Comparison of ENCODE assay signal across 8 cellular contexts in genomic region chr6:118709859-118710350, GRCh38. TPM values are rescaled to one million over a fixed set of nuclear protein-coding genes. Genes with fewer than 3 reads are reported as not detected.
DNase-seq lines count a peak whose midpoint lies in the region; ATAC-seq, FAIRE-seq and TF ChIP-seq lines count a peak whose summit lies in the region.

No MANE protein-coding gene starts in this region.

- no peak for TF ChIP-seq POLR2A in stomach (IDR thresholded peaks at IDR 0.05)

- intact Hi-C loops in Calu3 (cut with micrococcal nuclease; ENCODE audit: unreplicated experiment) (loop anchor here (5.0 kb wide), 1 partner anchor 58 kb away; the partner anchor contains the start of gene CEP85L), colonic mucosa (cut with DNase I) (no loop called here), stomach (cut with DNase I; ENCODE audit: low total_unique reads) (no loop called here)

- H3K4me1 Mint-ChIP-seq in Calu3 (ENCODE audit: low read depth, unreplicated experiment) (peaks cover 34% of the 10 kb centered on the region), naive B cell (peaks cover 56 to 68% (median 64%) of the 10 kb centered on the region in 3 donors)

- peak overlapping the region; percentile 78 for H3K4me3 Mint-ChIP-seq in Calu3 (ENCODE audit: low read depth, unreplicated experiment)
- H3K4me3 Mint-ChIP-seq in naive B cell, result peak overlapping the region; percentile 97 to 100 (median 99)

- H3K27ac ChIP-seq in colonic mucosa (peak overlapping the region; percentile 53), stomach (peak overlapping the region; percentile 58 to 87 (median 77))

- H3K36me3 ChIP-seq in colonic mucosa, result no peaks in the 10 kb centered on the region
- no peaks in the 10 kb centered on the region for H3K36me3 ChIP-seq in stomach

- DNase-seq in Calu3, result peak; percentile 12
- DNase-seq in HTR-8/SVneo (ENCODE audit: insufficient read length, low spot score), result peak; percentile 36
- DNase-seq in activated CD4-positive, CD25-positive, alpha-beta regulatory T cell treated with anti-CD3 and anti-CD28 coated beads, Interleukin-2, amount 50 U/mL, for 16 hours (ENCODE audit: low read depth, low spot score), result peak; percentile 53
- peak; percentile 26 for DNase-seq in colonic mucosa
- peak; percentile 77 for DNase-seq in naive B cell
- peak; percentile 39 for DNase-seq in stomach
- DNase-seq in islet precursor cell, result no peak

- H3K9me3 ChIP-seq in colonic mucosa (no peaks in the 10 kb centered on the region), stomach (no peaks in the 10 kb centered on the region)

- peak; percentile 49 for FAIRE-seq in HTR-8/SVneo (lab: Jason Lieb, UNC)

- TF ChIP-seq EP300 in stomach (IDR thresholded peaks at IDR 0.05), result no peak

- WGBS in stomach, 5 donors, result 4 to 26% (median 8%) methylated on average over 3 of the region's 3 CpGs

- H3K27me3 Mint-ChIP-seq in Calu3 (ENCODE audit: unreplicated experiment), result no peaks in the 10 kb centered on the region
- no peaks in the 10 kb centered on the region for H3K27me3 Mint-ChIP-seq in naive B cell

- ATAC-seq in GM21367 (IDR thresholded peaks at IDR 0.05; ENCODE audit: unreplicated experiment), result peak; percentile 94
- ATAC-seq in naive B cell (ENCODE audit: low read depth in 2 of 2), result peak; percentile 96 to 97

- no peak overlapping the region for H3K9ac ChIP-seq in colonic mucosa (ENCODE audit: low read depth in 2 of 2, low read length in 2 of 2)

- H3K9me3 Mint-ChIP-seq in Calu3 (ENCODE audit: low read depth, unreplicated experiment), result no peaks in the 10 kb centered on the region
- H3K9me3 Mint-ChIP-seq in naive B cell, result no peaks in the 10 kb centered on the region

- BruUV-seq in Calu3 (replicated peaks; lab: Mats Ljungman, UMichigan), result no TSS peak

- H3K27ac Mint-ChIP-seq in Calu3 (ENCODE audit: unreplicated experiment) (no peak overlapping the region), naive B cell (peak overlapping the region; percentile 13 to 97 (median 94))

- TF ChIP-seq CTCF in Calu3 (IDR thresholded peaks at IDR 0.05; ENCODE audit: unreplicated experiment) (no peak), colonic mucosa (IDR thresholded peaks at IDR 0.05) (no peak), stomach (IDR thresholded peaks at IDR 0.05) (no peak)

- H3K4me3 ChIP-seq in colonic mucosa (no peak overlapping the region), stomach (peak overlapping the region; percentile 30 to 47 (median 38))

- CTCF ChIA-PET in Calu3 (lab: Charles Lee), result interaction anchor here (1.0 to 1.3 kb wide), 4 partner anchors 10 to 31 kb away, joined by 3 to 8 read pairs (median 3); no protein-coding TSS in a partner anchor

- peaks cover 9% of the 10 kb centered on the region for H3K36me3 Mint-ChIP-seq in Calu3 (ENCODE audit: insufficient read depth, unreplicated experiment)
- no peaks in the 10 kb centered on the region for H3K36me3 Mint-ChIP-seq in naive B cell

- H3K27me3 ChIP-seq in colonic mucosa, result no peaks in the 10 kb centered on the region
- H3K27me3 ChIP-seq in stomach, result no peaks in the 10 kb centered on the region

- H3K4me1 ChIP-seq in colonic mucosa (no peaks in the 10 kb centered on the region), stomach (peaks cover 27 to 51% (median 37%) of the 10 kb centered on the region in 4 donors)

RNA-seq across cellular contexts. Expression of gene CEP85L, which starts 58.5 kb away (rescaled TPM):
- total RNA-seq in Calu3 (2022) (4.4 and 5.8 TPM in 2 replicates), colonic mucosa (1 to 10 TPM; 2.9 to 3.2 TPM), stomach (10 to 100 TPM in 3 of 5 donors, 1 to 10 TPM in 2; 8.1 to 67.7 (median 45.9) TPM)
- polyA plus RNA-seq in naive B cell (ENCODE audit: low read depth in 6 of 6) (10 to 100 TPM; 19.6 to 31.0 (median 25.0) TPM), stomach (1 to 10 TPM; 1.5 to 3.1 (median 2.1) TPM)
